Comparison of ENCODE assay signal across 17 cellular contexts in the genomic region with DNA sequence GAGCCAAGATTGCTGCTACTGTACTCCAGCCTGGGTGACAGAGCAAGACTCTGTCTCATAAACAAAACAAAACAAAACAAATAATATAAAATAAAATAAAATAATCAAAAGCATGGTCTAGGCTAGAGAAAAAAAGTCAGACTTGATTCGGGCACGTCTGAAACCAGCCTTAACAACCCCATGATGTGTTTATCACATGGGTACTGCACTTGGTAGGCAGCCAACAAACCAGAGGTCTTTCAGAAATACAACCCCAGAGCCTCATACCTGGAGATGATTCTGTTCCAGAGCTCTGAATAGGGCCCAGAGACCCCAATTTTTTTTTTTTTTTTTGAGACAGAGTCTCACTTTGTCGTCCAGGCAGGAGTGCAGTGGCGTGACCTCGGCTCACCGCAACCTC. TPM values are rescaled to one million over a fixed set of nuclear protein-coding genes. Genes with fewer than 3 reads are reported as not detected.
DNase-seq lines count a peak whose midpoint lies in the region; ATAC-seq and TF ChIP-seq lines count a peak whose summit lies in the region.
"Had no signal": no experiment of that assay in that cellular context is flagged by ENCODE, and none has a peak within 500 bp of the region (broad histone marks: within the 10 kb centered on the region; RNA-seq: fewer than 3 reads in every experiment).

No MANE protein-coding gene starts in this region.

- DNase-seq in CD8-positive, alpha-beta T cell: no peak
- DNase-seq in RWPE1 (ENCODE audit: low spot score) (no peak), left colon (no peak), neural progenitor cell (ENCODE audit: low spot score) (no peak), left lobe of liver (ENCODE audit: low spot score) (no peak), kidney tubule cell (ENCODE audit: low spot score) (no peak)
- DNase-seq: C1 segment of cervical spinal cord, Caco-2, GF-D8, GM23248, KBM-7, NCI-H1694 treated with DMSO at 0.1 percent for 48 hours, NCI-H2227 treated with DMSO at 0.1 percent for 48 hours, NCI-H510A treated with DMSO at 0.1 percent for 48 hours, NCI-H774, SJCRH30 had no signal

- no peak overlapping the region for H3K27ac Mint-ChIP-seq in CD8-positive, alpha-beta T cell
- H3K27ac Mint-ChIP-seq in neural progenitor cell: no peak overlapping the region

- peaks cover 4% of the 10 kb centered on the region for H3K9me3 Mint-ChIP-seq in CD8-positive, alpha-beta T cell
- peaks cover 12% of the 10 kb centered on the region for H3K9me3 Mint-ChIP-seq in neural progenitor cell

- H3K4me3 ChIP-seq in BLaER1 treated with 17β-estradiol and CSF1 and Interleukin-3, amounts not matched to agents 10 nM and 100 nM: no peak overlapping the region
- H3K4me3 ChIP-seq in CD8-positive, alpha-beta T cell (ENCODE audit: low read depth, low read length): no peak overlapping the region
- H3K4me3 ChIP-seq in neural progenitor cell: no peak overlapping the region
- H3K4me3 ChIP-seq: GM23248, SJCRH30 had no signal

- intact Hi-C loops in CD8-positive, alpha-beta T cell (cut with DNase I, micrococcal nuclease): no loop called here
- intact Hi-C loops in left colon (cut with DNase I, micrococcal nuclease): no loop called here

- no peak overlapping the region for H2AFZ ChIP-seq in neural progenitor cell (replicated peaks)
- H2AFZ ChIP-seq: GM23248 had no signal

- H3K4me2 ChIP-seq in BLaER1 treated with 17β-estradiol and CSF1 and Interleukin-3, amounts not matched to agents 10 nM and 100 nM: peak overlapping the region in 1 of 11 experiments; percentile 51; a peak in 3 of 22 replicates
- H3K4me2 ChIP-seq in neural progenitor cell: no peak overlapping the region

- H3F3A ChIP-seq in neural progenitor cell (ENCODE audit: low read depth): no peaks in the 10 kb centered on the region

- no peak for TF ChIP-seq CTCF in CD8-positive, alpha-beta T cell (IDR thresholded peaks at IDR 0.05)
- TF ChIP-seq CTCF in RWPE1 (conservative IDR thresholded peaks at IDR 0.05; ENCODE audit: low read depth): no peak
- no peak for TF ChIP-seq CTCF in neural progenitor cell (IDR thresholded peaks at IDR 0.05)

- CTCF ChIA-PET in CD8-positive, alpha-beta T cell (lab: Charles Lee): interaction anchor here (0.6 kb wide), 1 partner anchor 9 kb away, joined by 3 read pairs; no protein-coding TSS in a partner anchor
- CTCF ChIA-PET in RWPE1 (lab: Yijun Ruan, JAX): interaction anchor here (0.7 kb wide), 1 partner anchor 79 kb away, joined by 5 read pairs; no protein-coding TSS in a partner anchor

- no peaks in the 10 kb centered on the region for H4K20me1 ChIP-seq in BLaER1 treated with 17β-estradiol and CSF1 and Interleukin-3, amounts not matched to agents 10 nM and 100 nM
- H4K20me1 ChIP-seq in neural progenitor cell (ENCODE audit: low read depth): no peaks in the 10 kb centered on the region

- H3K27me3 ChIP-seq in BLaER1 treated with 17β-estradiol and CSF1 and Interleukin-3, amounts not matched to agents 10 nM and 100 nM: no peaks in the 10 kb centered on the region
- H3K27me3 ChIP-seq in CD8-positive, alpha-beta T cell (ENCODE audit: insufficient read depth, low read length): no peaks in the 10 kb centered on the region
- no peaks in the 10 kb centered on the region for H3K27me3 ChIP-seq in neural progenitor cell
- H3K27me3 ChIP-seq: SJCRH30 had no signal

- H3K27me3 Mint-ChIP-seq in CD8-positive, alpha-beta T cell (ENCODE audit: low read depth): no peaks in the 10 kb centered on the region
- peaks cover 2% of the 10 kb centered on the region for H3K27me3 Mint-ChIP-seq in neural progenitor cell (ENCODE audit: insufficient read depth, low read depth)

- no peaks in the 10 kb centered on the region for H3K36me3 Mint-ChIP-seq in CD8-positive, alpha-beta T cell
- H3K36me3 Mint-ChIP-seq in neural progenitor cell: no peaks in the 10 kb centered on the region

- no peak overlapping the region for H3K4me3 Mint-ChIP-seq in CD8-positive, alpha-beta T cell
- H3K4me3 Mint-ChIP-seq in neural progenitor cell: no peak overlapping the region

- no peak overlapping the region for H3K9ac ChIP-seq in BLaER1 treated with 17β-estradiol and CSF1 and Interleukin-3, amounts not matched to agents 10 nM and 100 nM
- no peak overlapping the region for H3K9ac ChIP-seq in neural progenitor cell
- H3K9ac ChIP-seq: GM23248 had no signal

- H3K27ac ChIP-seq in BLaER1 treated with 17β-estradiol and CSF1 and Interleukin-3, amounts not matched to agents 10 nM and 100 nM: peak overlapping the region in 10 of 11 experiments; percentile 8 to 96 (median 64); a peak in 18 of 22 replicates
- no peak overlapping the region for H3K27ac ChIP-seq in CD8-positive, alpha-beta T cell (ENCODE audit: low read depth, low read length)
- H3K27ac ChIP-seq in RWPE1 (peak overlapping the region; percentile 44), neural progenitor cell (no peak overlapping the region)
- H3K27ac ChIP-seq: GM23248, SJCRH30 had no signal

- no peaks in the 10 kb centered on the region for H3K79me2 ChIP-seq in neural progenitor cell (ENCODE audit: low read depth)

- peaks cover 9 to 47% (median 34%) of the 10 kb centered on the region in 10 experiments for H3K4me1 ChIP-seq in BLaER1 treated with 17β-estradiol and CSF1 and Interleukin-3, amounts not matched to agents 10 nM and 100 nM
- H3K4me1 ChIP-seq in CD8-positive, alpha-beta T cell (ENCODE audit: insufficient read depth, low read length): no peaks in the 10 kb centered on the region
- H3K4me1 ChIP-seq in neural progenitor cell: no peaks in the 10 kb centered on the region

- ATAC-seq in CD8-positive, alpha-beta T cell: peak; percentile 27
- peak; percentile 44 for ATAC-seq in left colon
- ATAC-seq in left lobe of liver: no peak

- peaks cover 9% of the 10 kb centered on the region for H3K4me1 Mint-ChIP-seq in CD8-positive, alpha-beta T cell (ENCODE audit: low read depth)
- no peaks in the 10 kb centered on the region for H3K4me1 Mint-ChIP-seq in neural progenitor cell

- POLR2A ChIA-PET in CD8-positive, alpha-beta T cell (lab: Charles Lee): interaction anchor here (1.4 kb wide), 1 partner anchor 9 kb away, joined by 5 read pairs; no protein-coding TSS in a partner anchor
- POLR2A ChIA-PET in RWPE1 (lab: Yijun Ruan, JAX; ENCODE audit: low non-redundant PET): no interaction called here

- no peaks in the 10 kb centered on the region for H3K36me3 ChIP-seq in BLaER1 treated with 17β-estradiol and CSF1 and Interleukin-3, amounts not matched to agents 10 nM and 100 nM
- no peaks in the 10 kb centered on the region for H3K36me3 ChIP-seq in CD8-positive, alpha-beta T cell (ENCODE audit: insufficient read depth, low read length)
- no peaks in the 10 kb centered on the region for H3K36me3 ChIP-seq in neural progenitor cell
- H3K36me3 ChIP-seq: SJCRH30 had no signal

- H3K9me3 ChIP-seq in BLaER1 treated with 17β-estradiol and CSF1 and Interleukin-3, amounts not matched to agents 10 nM and 100 nM (replicated peaks in 1 of 11): peaks cover 4 to 41% (median 29%) of the 10 kb centered on the region in 11 experiments; a peak in 18 of 22 replicates
- H3K9me3 ChIP-seq in CD8-positive, alpha-beta T cell (ENCODE audit: low read length): no peaks in the 10 kb centered on the region
- H3K9me3 ChIP-seq in neural progenitor cell (ENCODE audit: low read depth): no peaks in the 10 kb centered on the region
- H3K9me3 ChIP-seq: Caco-2 had no signal

RNA-seq across cellular contexts. Expression of gene HAPSTR1, which starts 9.6 kb away (rescaled TPM):
- total RNA-seq in CD8-positive, alpha-beta T cell: 100 to 1,000 TPM; 189 to 191 TPM
- total RNA-seq in left colon: 10 to 100 TPM; 46.4 to 58.9 TPM
- 64.2 and 77.3 TPM in 2 replicates for total RNA-seq in neural progenitor cell (ENCODE audit: low replicate concordance)
- 30.3 TPM for total RNA-seq in left lobe of liver

Comparison
In these comparisons a context has a peak if more than half of its experiments do, and no peak if none do; other contexts are left out.
1. H3K27ac ChIP-seq: peak in BLaER1 treated with 17β-estradiol and CSF1 and Interleukin-3, amounts not matched to agents 10 nM and 100 nM (10 of 11) and RWPE1 (single experiment); none in CD8-positive, alpha-beta T cell (single experiment) and neural progenitor cell (single experiment).